19 cellular contexts compared by ENCODE assay signal in genomic region chr5:60377826-60378225, GRCh38.
A peak's percentile ranks its signal among the peaks of the same experiment; 100 is the strongest.
DNase-seq lines count a peak whose midpoint lies in the region; ATAC-seq lines count a peak whose summit lies in the region.
"Had no signal": no experiment of that assay in that cellular context is flagged by ENCODE, and none has a peak within 500 bp of the region (broad histone marks: within the 10 kb centered on the region; RNA-seq: fewer than 3 reads in every experiment).

No MANE protein-coding gene starts in this region.

- ATAC-seq in GM19455 (IDR thresholded peaks at IDR 0.05; ENCODE audit: unreplicated experiment) = no peak
- ATAC-seq in HG02981 (IDR thresholded peaks at IDR 0.05; ENCODE audit: unreplicated experiment) = no peak
- no peak for ATAC-seq in HG02970 (IDR thresholded peaks at IDR 0.05; ENCODE audit: low FRiP score, unreplicated experiment)
- ATAC-seq: HepG2 had no signal

- DNase-seq in COLO829 (ENCODE audit: low spot score) = peak; percentile 63
- peak; percentile 10 for DNase-seq in RPMI7951 (ENCODE audit: low read depth)
- DNase-seq in fibroblast of peridontal ligament (ENCODE audit: extremely low read depth) = peak; percentile 40
- no peak for DNase-seq in mesenteric fat pad (ENCODE audit: low spot score)
- DNase-seq: BE2C; Caco-2; CD4-positive, CD25-positive, alpha-beta regulatory T cell; GF-D8; GOT3; KBM-7; NCI-H1417 treated with DMSO at 0.1 percent for 48 hours; NCI-H1930; NCI-H2171; NCI-H526; PC-9 had no signal
